16 cellular contexts compared by ENCODE assay signal in the genomic region with DNA sequence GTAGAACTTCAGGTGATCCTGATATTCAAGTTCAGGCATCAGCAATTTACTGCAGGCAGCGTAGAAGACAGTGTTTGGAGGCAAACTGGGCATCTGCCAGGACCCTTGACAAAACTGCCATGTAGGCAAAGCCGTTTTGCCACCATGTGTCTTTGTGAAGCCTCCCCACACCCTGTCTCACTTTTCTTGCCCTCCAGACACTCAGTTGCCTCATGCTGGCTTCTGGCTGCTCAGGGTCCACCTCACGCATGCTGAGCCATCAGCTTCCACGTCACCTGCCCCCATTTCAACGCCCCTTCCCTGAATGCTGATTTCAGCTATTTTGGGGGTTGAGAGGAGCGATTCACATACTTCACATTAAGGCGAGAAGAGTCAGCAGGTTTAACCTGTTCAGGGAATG.
DNase-seq lines count a peak whose midpoint lies in the region; ATAC-seq, FAIRE-seq and TF ChIP-seq lines count a peak whose summit lies in the region.
"Had no signal": no experiment of that assay in that cellular context is flagged by ENCODE, and none has a peak within 500 bp of the region (broad histone marks: within the 10 kb centered on the region; RNA-seq: fewer than 3 reads in every experiment).

No MANE protein-coding gene starts in this region.

- no TSS peak for BruUV-seq in HepG2 (replicated peaks; lab: Mats Ljungman, UMichigan)

- no peak for DNase-seq in HepG2 (ENCODE audit: low spot score)
- no peak for DNase-seq in right lobe of liver
- DNase-seq in islet precursor cell = peak; percentile 44
- no peak for DNase-seq in putamen (ENCODE audit: low spot score)
- no peak for DNase-seq in EL
- DNase-seq: 8988T; ACHN; CD4-positive, alpha-beta memory T cell; DMS79; GOT3 had no signal

- POLR2A ChIA-PET in HepG2 (lab: Yijun Ruan, JAX) = no interaction called here

- H3K4me1 ChIP-seq in HepG2 (ENCODE audit: insufficient read depth, low read length) = no peaks in the 10 kb centered on the region
- H3K4me1 ChIP-seq in right lobe of liver = peaks cover 0 to under 1% (median 0%) of the 10 kb centered on the region in 4 donors
- peaks cover 6% of the 10 kb centered on the region for H3K4me1 ChIP-seq in parathyroid adenoma
- H3K4me1 ChIP-seq: HAP-1 had no signal

- no peak for FAIRE-seq in HepG2 (lab: Jason Lieb, UNC)
- FAIRE-seq: G401.6, GM12892 had no signal

- H3K4me2 ChIP-seq in HepG2 (ENCODE audit: low read depth, low read length) (no peak overlapping the region), parathyroid adenoma (ENCODE audit: low read length) (peak overlapping the region; percentile 27)

- H4K20me1 ChIP-seq in HepG2 (ENCODE audit: insufficient read depth, low read length) = no peaks in the 10 kb centered on the region
- H4K20me1 ChIP-seq: BLaER1 treated with 17β-estradiol and CSF1 and Interleukin-3, amounts not matched to agents 10 nM and 100 nM had no signal

- TF ChIP-seq POLR2A in HepG2 (IDR thresholded peaks at IDR 0.05; ENCODE audit: insufficient read depth in 1 of 2, low read depth in 2 of 2, low read length in 2 of 2) (no peak), right lobe of liver (IDR thresholded peaks at IDR 0.05) (no peak)

- no peak overlapping the region for H3K4me3 ChIP-seq in HepG2 (replicated peaks in 1 of 3; ENCODE audit: insufficient read depth in 1 of 3, low read depth in 2 of 3, low read length in 3 of 3)
- H3K4me3 ChIP-seq in right lobe of liver = no peak overlapping the region
- no peak overlapping the region for H3K4me3 ChIP-seq in parathyroid adenoma (ENCODE audit: low read depth, low read length)
- H3K4me3 ChIP-seq: BLaER1 treated with 17β-estradiol and CSF1 and Interleukin-3, amounts not matched to agents 10 nM and 100 nM; HAP-1 had no signal

- no peaks in the 10 kb centered on the region for H3K36me3 ChIP-seq in HepG2 (replicated peaks in 1 of 2; ENCODE audit: control insufficient read depth in 1 of 2, insufficient read depth in 2 of 2, low read length in 2 of 2)
- H3K36me3 ChIP-seq in right lobe of liver = no peaks in the 10 kb centered on the region
- no peaks in the 10 kb centered on the region for H3K36me3 ChIP-seq in parathyroid adenoma (ENCODE audit: control insufficient read depth, insufficient read depth, low read length)
- H3K36me3 ChIP-seq: BLaER1 treated with 17β-estradiol and CSF1 and Interleukin-3, amounts not matched to agents 10 nM and 100 nM; HAP-1 had no signal

- no peak for ATAC-seq in HepG2
- no peak for ATAC-seq in right lobe of liver
- ATAC-seq in GM19351 (IDR thresholded peaks at IDR 0.05; ENCODE audit: unreplicated experiment) = no peak

- H3K9ac ChIP-seq in HepG2 (ENCODE audit: insufficient read depth, low read depth, low read length) = no peak overlapping the region
- no peak overlapping the region for H3K9ac ChIP-seq in parathyroid adenoma

- TF ChIP-seq CTCF in HepG2 (CRISPR knock-in tag; IDR thresholded peaks at IDR 0.05) (no peak), right lobe of liver (IDR thresholded peaks at IDR 0.05) (no peak), parathyroid adenoma (IDR thresholded peaks at IDR 0.05) (no peak)

- CTCF ChIA-PET in HepG2 (lab: Yijun Ruan, JAX; ENCODE audit: low intra/inter-chr PET ratio, low total read pairs) = no interaction called here

- intact Hi-C loops in HepG2 (cut with micrococcal nuclease; ENCODE audit: unreplicated experiment) = no loop called here
- intact Hi-C loops in right lobe of liver (cut with DNase I) = no loop called here

- H3K27ac ChIP-seq in HepG2 (ENCODE audit: extremely low read length, insufficient read depth, low read length) (no peak overlapping the region), right lobe of liver (no peak overlapping the region), parathyroid adenoma (peak overlapping the region; percentile 30)

- H3K9me3 ChIP-seq in HepG2 (ENCODE audit: low read length) = no peaks in the 10 kb centered on the region
- no peaks in the 10 kb centered on the region for H3K9me3 ChIP-seq in right lobe of liver
- no peaks in the 10 kb centered on the region for H3K9me3 ChIP-seq in parathyroid adenoma (ENCODE audit: control insufficient read depth, low read length)
- H3K9me3 ChIP-seq: BLaER1 treated with 17β-estradiol and CSF1 and Interleukin-3, amounts not matched to agents 10 nM and 100 nM; HAP-1 had no signal

- TF ChIP-seq EP300 in HepG2 (IDR thresholded peaks at IDR 0.05; ENCODE audit: low read depth in 2 of 2, low read length in 2 of 2) = no peak
- TF ChIP-seq EP300 in HepG2 (CRISPR knock-in tag; IDR thresholded peaks at IDR 0.05; ENCODE audit: borderline replicate concordance) = no peak

- H2AFZ ChIP-seq in HepG2 (ENCODE audit: low read length) (no peak overlapping the region), parathyroid adenoma (peak overlapping the region; percentile 7)

- H3K27me3 ChIP-seq in HepG2 (ENCODE audit: control insufficient read depth in 1 of 2, insufficient read depth in 2 of 2, low read length in 2 of 2) = no peaks in the 10 kb centered on the region
- no peaks in the 10 kb centered on the region for H3K27me3 ChIP-seq in right lobe of liver
- no peaks in the 10 kb centered on the region for H3K27me3 ChIP-seq in parathyroid adenoma (ENCODE audit: control insufficient read depth, insufficient read depth, low read length)
- H3K27me3 ChIP-seq: BLaER1 treated with 17β-estradiol and CSF1 and Interleukin-3, amounts not matched to agents 10 nM and 100 nM had no signal

- no peaks in the 10 kb centered on the region for H3K79me2 ChIP-seq in HepG2 (ENCODE audit: insufficient read depth, low read length)
- H3K79me2 ChIP-seq in parathyroid adenoma = no peaks in the 10 kb centered on the region

- 3% methylated on average over 6 of the region's 7 CpGs for WGBS in HepG2 (ENCODE audit: low lambda C conversion rate)
- 70% methylated on average over 6 of the region's 7 CpGs for WGBS in right lobe of liver (ENCODE audit: insufficient coverage, low coverage, low lambda C conversion rate, missing lambda C conversion rate)

- in situ Hi-C loops in HepG2 (cut with HindIII; ENCODE audit: extremely low pct_ligation_motif_present, low pct_unique_long_range_greater_than_20kb) = no loop called here

- TF ChIP-seq RAD21 in HepG2 (CRISPR knock-in tag; IDR thresholded peaks at IDR 0.05) = no peak

TF ChIP-seq in HepG2, 621 proteins besides CTCF, POLR2A, EP300 and RAD21:
- TF ChIP-seq ZNF780A (CRISPR knock-in tag; IDR thresholded peaks at IDR 0.05) (no peak), MAFK (conservative IDR thresholded peaks at IDR 0.05 in 1 of 2, IDR thresholded peaks at IDR 0.05 in 1 of 2; ENCODE audit: low read length in 2 of 2) (peak; percentile 15 to 43; a peak in 1 of 4 replicates), MAFF (IDR thresholded peaks at IDR 0.05; ENCODE audit: low read depth, low read length) (0 out of 2 replicates have a peak, but pooled peaks have one; percentile 14)
- TF ChIP-seq, protein P1, sequence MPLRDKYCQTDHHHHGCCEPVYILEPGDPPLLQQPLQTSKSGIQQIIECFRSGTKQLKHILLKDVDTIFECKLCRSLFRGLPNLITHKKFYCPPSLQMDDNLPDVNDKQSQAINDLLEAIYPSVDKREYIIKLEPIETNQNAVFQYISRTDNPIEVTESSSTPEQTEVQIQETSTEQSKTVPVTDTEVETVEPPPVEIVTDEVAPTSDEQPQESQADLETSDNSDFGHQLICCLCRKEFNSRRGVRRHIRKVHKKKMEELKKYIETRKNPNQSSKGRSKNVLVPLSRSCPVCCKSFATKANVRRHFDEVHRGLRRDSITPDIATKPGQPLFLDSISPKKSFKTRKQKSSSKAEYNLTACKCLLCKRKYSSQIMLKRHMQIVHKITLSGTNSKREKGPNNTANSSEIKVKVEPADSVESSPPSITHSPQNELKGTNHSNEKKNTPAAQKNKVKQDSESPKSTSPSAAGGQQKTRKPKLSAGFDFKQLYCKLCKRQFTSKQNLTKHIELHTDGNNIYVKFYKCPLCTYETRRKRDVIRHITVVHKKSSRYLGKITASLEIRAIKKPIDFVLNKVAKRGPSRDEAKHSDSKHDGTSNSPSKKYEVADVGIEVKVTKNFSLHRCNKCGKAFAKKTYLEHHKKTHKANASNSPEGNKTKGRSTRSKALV (CRISPR knock-in tag; IDR thresholded peaks at IDR 0.05) = no peak
